ENCODE assay signal across 17 cellular contexts in the genomic region with DNA sequence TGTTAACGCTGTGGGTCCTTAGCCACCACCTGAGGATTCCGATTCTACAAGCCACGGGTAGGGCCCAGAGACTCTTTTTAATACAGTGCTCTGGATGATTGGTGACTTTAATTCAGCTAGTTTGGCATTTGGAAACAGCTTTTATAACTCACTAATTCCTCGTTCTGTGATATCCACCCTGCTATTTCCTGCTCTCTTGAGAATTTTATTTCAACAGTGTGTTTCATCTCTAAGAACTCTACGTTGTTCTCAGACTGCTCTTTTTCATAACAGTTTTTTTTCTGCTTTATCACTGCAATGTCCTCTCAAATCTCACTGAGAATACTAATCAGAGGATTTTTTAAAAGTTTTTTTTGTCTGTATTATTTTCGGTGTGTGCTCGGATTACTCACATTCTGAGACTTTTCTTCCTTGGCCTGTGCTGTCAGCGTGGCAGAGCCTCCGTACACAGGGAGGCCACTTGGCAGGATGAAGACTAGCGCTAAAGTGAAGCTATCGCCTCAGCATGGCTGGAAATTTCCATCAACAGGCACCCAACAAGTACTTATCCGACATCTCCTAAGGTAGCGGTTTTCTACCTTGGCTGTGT. TPM values are rescaled to one million over a fixed set of nuclear protein-coding genes. Genes with fewer than 3 reads are reported as not detected.
DNase-seq lines count a peak whose midpoint lies in the region; ATAC-seq and TF ChIP-seq lines count a peak whose summit lies in the region.
"Had no signal": no experiment of that assay in that cellular context is flagged by ENCODE, and none has a peak within 500 bp of the region (broad histone marks: within the 10 kb centered on the region; RNA-seq: fewer than 3 reads in every experiment).

No MANE protein-coding gene starts in this region.

- TF ChIP-seq EP300 in ovary (IDR thresholded peaks at IDR 0.05) = no peak

- H3K4me3 ChIP-seq in ovary (no peak overlapping the region), vagina (no peak overlapping the region)
- H3K4me3 ChIP-seq in CD8-positive, alpha-beta memory T cell (ENCODE audit: low read length) = no peak overlapping the region
- H3K4me3 ChIP-seq: adrenal gland had no signal

- no peaks in the 10 kb centered on the region for H3K36me3 Mint-ChIP-seq in chondrocyte (ENCODE audit: low read depth)
- H3K36me3 Mint-ChIP-seq in CD8-positive, alpha-beta memory T cell = no peaks in the 10 kb centered on the region
- H3K36me3 Mint-ChIP-seq: memory B cell had no signal

- H3K4me1 Mint-ChIP-seq in chondrocyte (ENCODE audit: low read depth) = peaks cover 27% of the 10 kb centered on the region
- peaks cover 0 to 2% (median 0%) of the 10 kb centered on the region in 3 donors for H3K4me1 Mint-ChIP-seq in CD8-positive, alpha-beta memory T cell
- H3K4me1 Mint-ChIP-seq: memory B cell, neural crest cell had no signal

- H3K27ac ChIP-seq in ovary (peak overlapping the region; percentile 70 to 77), vagina (peak overlapping the region; percentile 10)
- H3K27ac ChIP-seq in CD8-positive, alpha-beta memory T cell (ENCODE audit: low read depth, low read length) = no peak overlapping the region
- H3K27ac ChIP-seq: C4-2B had no signal

- intact Hi-C loops in left ventricle myocardium superior (cut with micrococcal nuclease) (no loop called here), ovary (cut with DNase I) (no loop called here), vagina (cut with DNase I) (loop anchor here (5.0 kb wide), 1 partner anchor 561 kb away; no protein-coding TSS in a partner anchor)

- CTCF ChIA-PET in CD8-positive, alpha-beta memory T cell (lab: Charles Lee) = no interaction called here

- 23 to 27% (median 23%) methylated on average over 13 of the region's 13 CpGs for WGBS in ovary, 3 donors

- H3K9me3 ChIP-seq in ovary (no peaks in the 10 kb centered on the region), vagina (no peaks in the 10 kb centered on the region)
- no peaks in the 10 kb centered on the region for H3K9me3 ChIP-seq in CD8-positive, alpha-beta memory T cell (ENCODE audit: low read length)
- H3K9me3 ChIP-seq: adrenal gland had no signal

- POLR2A ChIA-PET in CD8-positive, alpha-beta memory T cell (lab: Charles Lee) = no interaction called here

- H3K4me1 ChIP-seq in ovary (ENCODE audit: insufficient read depth) = peaks cover 17% of the 10 kb centered on the region
- H3K4me1 ChIP-seq in vagina = peaks cover 11% of the 10 kb centered on the region
- H3K4me1 ChIP-seq in CD8-positive, alpha-beta memory T cell (ENCODE audit: insufficient read depth, low read length) = no peaks in the 10 kb centered on the region
- H3K4me1 ChIP-seq: adrenal gland had no signal

- no peaks in the 10 kb centered on the region for H3K9me3 Mint-ChIP-seq in chondrocyte (ENCODE audit: low read depth)
- no peaks in the 10 kb centered on the region for H3K9me3 Mint-ChIP-seq in CD8-positive, alpha-beta memory T cell
- H3K9me3 Mint-ChIP-seq: memory B cell, neural crest cell had no signal

- no peak for TF ChIP-seq POLR2A in ovary (IDR thresholded peaks at IDR 0.05)
- TF ChIP-seq POLR2A in vagina (IDR thresholded peaks at IDR 0.05) = no peak

- TF ChIP-seq CTCF in chondrocyte (IDR thresholded peaks at IDR 0.05) = no peak
- no peak for TF ChIP-seq CTCF in ovary (IDR thresholded peaks at IDR 0.05)
- no peak for TF ChIP-seq CTCF in vagina (IDR thresholded peaks at IDR 0.05)

- H3K27ac Mint-ChIP-seq in chondrocyte (ENCODE audit: unreplicated experiment) = peak overlapping the region; percentile 89
- H3K27ac Mint-ChIP-seq in CD8-positive, alpha-beta memory T cell = no peak overlapping the region
- H3K27ac Mint-ChIP-seq: memory B cell had no signal

- no peak for DNase-seq in chondrocyte (ENCODE audit: low spot score)
- no peak for DNase-seq in left ventricle myocardium superior
- peak; percentile 34 to 54 (median 40) for DNase-seq in ovary
- DNase-seq in vagina (ENCODE audit: extremely low spot score in 2 of 2) = no peak
- no peak for DNase-seq in CD8-positive, alpha-beta memory T cell
- DNase-seq: adrenal gland; NCI-H187 treated with DMSO at 0.1 percent for 48 hours; NCI-H510A; retina; SHP77; stimulated activated CD4-positive, alpha-beta T cell treated with anti-CD3 and anti-CD28 coated beads, Interleukin-1b, Interleukin-23, amount 100 ng/mL, for 48 hours; T-helper 1 cell had no signal

- H3K4me3 Mint-ChIP-seq in chondrocyte (ENCODE audit: unreplicated experiment) = no peak overlapping the region
- H3K4me3 Mint-ChIP-seq in CD8-positive, alpha-beta memory T cell = no peak overlapping the region
- H3K4me3 Mint-ChIP-seq: memory B cell, neural crest cell had no signal

- H3K27me3 ChIP-seq in ovary = no peaks in the 10 kb centered on the region
- no peaks in the 10 kb centered on the region for H3K27me3 ChIP-seq in vagina
- H3K27me3 ChIP-seq in CD8-positive, alpha-beta memory T cell (ENCODE audit: insufficient read depth, low read length, poor library complexity, severe bottlenecking) = no peaks in the 10 kb centered on the region
- H3K27me3 ChIP-seq: adrenal gland had no signal

- H3K36me3 ChIP-seq in ovary (no peaks in the 10 kb centered on the region), vagina (no peaks in the 10 kb centered on the region)
- no peaks in the 10 kb centered on the region for H3K36me3 ChIP-seq in CD8-positive, alpha-beta memory T cell (ENCODE audit: insufficient read depth, low read length)
- H3K36me3 ChIP-seq: adrenal gland had no signal

- ATAC-seq in left ventricle myocardium superior (peak; percentile 76), HG03571 (IDR thresholded peaks at IDR 0.05; ENCODE audit: unreplicated experiment) (no peak), HG03457 (IDR thresholded peaks at IDR 0.05; ENCODE audit: unreplicated experiment) (no peak)

- peaks cover 3% of the 10 kb centered on the region for H3K27me3 Mint-ChIP-seq in chondrocyte (ENCODE audit: low read depth)
- peaks cover 0 to 38% of the 10 kb centered on the region in 2 donors for H3K27me3 Mint-ChIP-seq in CD8-positive, alpha-beta memory T cell

RNA-seq across cellular contexts. Expression of a gene that starts 59.4 kb away (rescaled TPM):
- 40.9 to 50.0 TPM (median 42.1 TPM) in 3 replicates for total RNA-seq in chondrocyte
- total RNA-seq in left ventricle myocardium superior = 14.4 TPM
- 10 to 100 TPM; 22.8 to 51.3 (median 40.7) TPM for total RNA-seq in ovary
- 10 to 100 TPM; 23.8 to 54.7 TPM for polyA plus RNA-seq in ovary
- 21.9 TPM for total RNA-seq in vagina
- total RNA-seq in CD8-positive, alpha-beta memory T cell = 1 to 10 TPM; 6.5 to 9.1 TPM
- 3.9 TPM for polyA plus RNA-seq in CD8-positive, alpha-beta memory T cell

Comparison
In these comparisons a context has a peak if more than half of its experiments do, and no peak if none do; other contexts are left out.
1. DNase-seq: peak in ovary (5 of 5); none in chondrocyte (single experiment), left ventricle myocardium superior (single experiment), vagina (0 of 2) and CD8-positive, alpha-beta memory T cell (0 of 5).